Comparison of ENCODE assay signal across 1 cellular context in the genomic region with DNA sequence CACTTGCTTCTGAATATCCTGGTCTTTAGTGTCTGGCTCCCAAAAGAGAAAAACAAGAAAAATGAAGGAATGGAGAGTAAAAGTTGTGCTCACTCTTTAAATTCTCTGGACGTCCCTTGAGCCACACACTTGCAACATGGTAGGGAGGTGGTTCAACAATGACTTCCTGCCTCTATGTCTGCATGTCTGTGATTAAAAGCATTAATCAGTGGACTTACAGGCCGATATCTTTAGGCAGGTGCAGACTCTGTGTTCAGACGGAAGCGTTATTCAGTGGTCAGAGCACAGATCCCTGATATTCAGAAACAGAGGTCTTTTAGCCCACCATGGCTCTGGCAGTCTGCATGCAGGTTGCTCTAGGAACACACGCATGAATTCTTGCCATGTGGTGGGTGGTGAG.
TF ChIP-seq lines count a peak whose summit lies in the region.

No MANE protein-coding gene starts in this region.

TF ChIP-seq in K562, 482 proteins besides CTCF, POLR2A, EP300 and RAD21 (continued from another document and continues in another):
- no peak for TF ChIP-seq MED1 (CRISPR knock-in tag; IDR thresholded peaks at IDR 0.05; ENCODE audit: borderline replicate concordance)
- no peak for TF ChIP-seq HOMEZ (CRISPR knock-in tag; IDR thresholded peaks at IDR 0.05)
- no peak for TF ChIP-seq MCM3 (IDR thresholded peaks at IDR 0.05)
- no peak for TF ChIP-seq ZNF408 (CRISPR knock-in tag; IDR thresholded peaks at IDR 0.05; ENCODE audit: low read depth)
- no peak for TF ChIP-seq ZNF589 (CRISPR knock-in tag; IDR thresholded peaks at IDR 0.05; ENCODE audit: low read depth)
- TF ChIP-seq SUPT5H (IDR thresholded peaks at IDR 0.05): no peak
- no peak for TF ChIP-seq ZNF76 (CRISPR knock-in tag; IDR thresholded peaks at IDR 0.05; ENCODE audit: borderline replicate concordance)
- TF ChIP-seq ZNF764 (CRISPR knock-in tag; IDR thresholded peaks at IDR 0.05; ENCODE audit: low read depth): no peak
- TF ChIP-seq ZNF780A (CRISPR knock-in tag; IDR thresholded peaks at IDR 0.05): no peak
- no peak for TF ChIP-seq TARDBP (IDR thresholded peaks at IDR 0.05)
- TF ChIP-seq PKNOX1 (IDR thresholded peaks at IDR 0.05): peak; percentile 45; the same call in 1 of the 2 replicates
- no peak for TF ChIP-seq CHD4 (IDR thresholded peaks at IDR 0.05; ENCODE audit: insufficient read depth, insufficient replicate concordance, low read depth, low read length, poor library complexity, severe bottlenecking)
- no peak for TF ChIP-seq RAD51 (IDR thresholded peaks at IDR 0.05; ENCODE audit: borderline replicate concordance, low read depth)
- no peak for TF ChIP-seq SMC3 (conservative IDR thresholded peaks at IDR 0.05; ENCODE audit: insufficient read depth, low read depth, low read length)
- no peak for TF ChIP-seq ZC3H4 (CRISPR knock-in tag; IDR thresholded peaks at IDR 0.05; ENCODE audit: borderline replicate concordance)
- TF ChIP-seq POU5F1 (IDR thresholded peaks at IDR 0.05; ENCODE audit: borderline replicate concordance, low read depth, low read length, partially characterized antibody): no peak
- TF ChIP-seq RHOXF2B (CRISPR knock-in tag; conservative IDR thresholded peaks at IDR 0.05): no peak
- no peak for TF ChIP-seq KAT7 (CRISPR knock-in tag; IDR thresholded peaks at IDR 0.05; ENCODE audit: borderline replicate concordance)
- no peak for TF ChIP-seq ZNF12 (CRISPR knock-in tag; IDR thresholded peaks at IDR 0.05)
- TF ChIP-seq ZNF41 (CRISPR knock-in tag; conservative IDR thresholded peaks at IDR 0.05): no peak
- TF ChIP-seq, protein P1, sequence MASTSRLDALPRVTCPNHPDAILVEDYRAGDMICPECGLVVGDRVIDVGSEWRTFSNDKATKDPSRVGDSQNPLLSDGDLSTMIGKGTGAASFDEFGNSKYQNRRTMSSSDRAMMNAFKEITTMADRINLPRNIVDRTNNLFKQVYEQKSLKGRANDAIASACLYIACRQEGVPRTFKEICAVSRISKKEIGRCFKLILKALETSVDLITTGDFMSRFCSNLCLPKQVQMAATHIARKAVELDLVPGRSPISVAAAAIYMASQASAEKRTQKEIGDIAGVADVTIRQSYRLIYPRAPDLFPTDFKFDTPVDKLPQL (IDR thresholded peaks at IDR 0.05; ENCODE audit: extremely low read depth, insufficient read length): no peak
- TF ChIP-seq ZNF507 (tag; conservative IDR thresholded peaks at IDR 0.05): no peak
- TF ChIP-seq ZNF740 (CRISPR knock-in tag; IDR thresholded peaks at IDR 0.05): no peak
- TF ChIP-seq ZNF740 (tag; IDR thresholded peaks at IDR 0.05): no peak
- no peak for TF ChIP-seq ZSCAN32 (CRISPR knock-in tag; IDR thresholded peaks at IDR 0.05)
- no peak for TF ChIP-seq ZFP30 (CRISPR knock-in tag; IDR thresholded peaks at IDR 0.05; ENCODE audit: borderline replicate concordance)
- TF ChIP-seq, protein P2, sequence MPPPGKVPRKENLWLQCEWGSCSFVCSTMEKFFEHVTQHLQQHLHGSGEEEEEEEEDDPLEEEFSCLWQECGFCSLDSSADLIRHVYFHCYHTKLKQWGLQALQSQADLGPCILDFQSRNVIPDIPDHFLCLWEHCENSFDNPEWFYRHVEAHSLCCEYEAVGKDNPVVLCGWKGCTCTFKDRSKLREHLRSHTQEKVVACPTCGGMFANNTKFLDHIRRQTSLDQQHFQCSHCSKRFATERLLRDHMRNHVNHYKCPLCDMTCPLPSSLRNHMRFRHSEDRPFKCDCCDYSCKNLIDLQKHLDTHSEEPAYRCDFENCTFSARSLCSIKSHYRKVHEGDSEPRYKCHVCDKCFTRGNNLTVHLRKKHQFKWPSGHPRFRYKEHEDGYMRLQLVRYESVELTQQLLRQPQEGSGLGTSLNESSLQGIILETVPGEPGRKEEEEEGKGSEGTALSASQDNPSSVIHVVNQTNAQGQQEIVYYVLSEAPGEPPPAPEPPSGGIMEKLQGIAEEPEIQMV (tag; conservative IDR thresholded peaks at IDR 0.05; ENCODE audit: low read depth): no peak
- no peak for TF ChIP-seq HDAC6 (IDR thresholded peaks at IDR 0.05; ENCODE audit: low read depth, low read length)
- TF ChIP-seq ZNF75A (CRISPR knock-in tag; IDR thresholded peaks at IDR 0.05): no peak
- TF ChIP-seq RCOR1 (IDR thresholded peaks at IDR 0.05; ENCODE audit: borderline replicate concordance in 1 of 2, low read depth in 2 of 2, low read length in 2 of 2): peak in 1 of 2 experiments; percentile 57; a peak in 1 of 4 replicates
- no peak for TF ChIP-seq HMGN3 (IDR thresholded peaks at IDR 0.05; ENCODE audit: borderline replicate concordance, extremely low read depth, insufficient read length, low read depth, low read length)
- TF ChIP-seq ARID1B (IDR thresholded peaks at IDR 0.05): peak; percentile 79
- TF ChIP-seq, protein P3, sequence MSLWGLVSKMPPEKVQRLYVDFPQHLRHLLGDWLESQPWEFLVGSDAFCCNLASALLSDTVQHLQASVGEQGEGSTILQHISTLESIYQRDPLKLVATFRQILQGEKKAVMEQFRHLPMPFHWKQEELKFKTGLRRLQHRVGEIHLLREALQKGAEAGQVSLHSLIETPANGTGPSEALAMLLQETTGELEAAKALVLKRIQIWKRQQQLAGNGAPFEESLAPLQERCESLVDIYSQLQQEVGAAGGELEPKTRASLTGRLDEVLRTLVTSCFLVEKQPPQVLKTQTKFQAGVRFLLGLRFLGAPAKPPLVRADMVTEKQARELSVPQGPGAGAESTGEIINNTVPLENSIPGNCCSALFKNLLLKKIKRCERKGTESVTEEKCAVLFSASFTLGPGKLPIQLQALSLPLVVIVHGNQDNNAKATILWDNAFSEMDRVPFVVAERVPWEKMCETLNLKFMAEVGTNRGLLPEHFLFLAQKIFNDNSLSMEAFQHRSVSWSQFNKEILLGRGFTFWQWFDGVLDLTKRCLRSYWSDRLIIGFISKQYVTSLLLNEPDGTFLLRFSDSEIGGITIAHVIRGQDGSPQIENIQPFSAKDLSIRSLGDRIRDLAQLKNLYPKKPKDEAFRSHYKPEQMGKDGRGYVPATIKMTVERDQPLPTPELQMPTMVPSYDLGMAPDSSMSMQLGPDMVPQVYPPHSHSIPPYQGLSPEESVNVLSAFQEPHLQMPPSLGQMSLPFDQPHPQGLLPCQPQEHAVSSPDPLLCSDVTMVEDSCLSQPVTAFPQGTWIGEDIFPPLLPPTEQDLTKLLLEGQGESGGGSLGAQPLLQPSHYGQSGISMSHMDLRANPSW (CRISPR knock-in tag; IDR thresholded peaks at IDR 0.05): no peak
- no peak for TF ChIP-seq NFE2 (IDR thresholded peaks at IDR 0.05; ENCODE audit: low read depth)
- no peak for TF ChIP-seq EWSR1 (IDR thresholded peaks at IDR 0.05; ENCODE audit: borderline replicate concordance, low read depth, partially characterized antibody)
- no peak for TF ChIP-seq TSC22D4 (tag; IDR thresholded peaks at IDR 0.05)
- no peak for TF ChIP-seq BCL6 (CRISPR knock-in tag; IDR thresholded peaks at IDR 0.05)
- no peak for TF ChIP-seq NFATC3 (IDR thresholded peaks at IDR 0.05)
- TF ChIP-seq ZNF583 (CRISPR knock-in tag; IDR thresholded peaks at IDR 0.05): no peak
- no peak for TF ChIP-seq NFXL1 (CRISPR knock-in tag; IDR thresholded peaks at IDR 0.05)
- TF ChIP-seq RFX7 (CRISPR knock-in tag; IDR thresholded peaks at IDR 0.05): no peak
- no peak for TF ChIP-seq DEAF1 (CRISPR knock-in tag; IDR thresholded peaks at IDR 0.05)
- no peak for TF ChIP-seq THRA (IDR thresholded peaks at IDR 0.05)
- no peak for TF ChIP-seq TGIF2 (CRISPR knock-in tag; IDR thresholded peaks at IDR 0.05)
- peak; percentile 54; the same call in 1 of the 2 replicates for TF ChIP-seq PML (IDR thresholded peaks at IDR 0.05; ENCODE audit: low read length)
- peak; percentile 85 for TF ChIP-seq CBFA2T3 (IDR thresholded peaks at IDR 0.05)
- no peak for TF ChIP-seq ID3 (CRISPR knock-in tag; IDR thresholded peaks at IDR 0.05)
- no peak for TF ChIP-seq ID3 (tag; IDR thresholded peaks at IDR 0.05)
- TF ChIP-seq IRF1 (CRISPR knock-in tag; IDR thresholded peaks at IDR 0.05; ENCODE audit: borderline replicate concordance): no peak
- TF ChIP-seq MEIS2 (IDR thresholded peaks at IDR 0.05; ENCODE audit: partially characterized antibody): peak; percentile 67
- TF ChIP-seq, protein P4, sequence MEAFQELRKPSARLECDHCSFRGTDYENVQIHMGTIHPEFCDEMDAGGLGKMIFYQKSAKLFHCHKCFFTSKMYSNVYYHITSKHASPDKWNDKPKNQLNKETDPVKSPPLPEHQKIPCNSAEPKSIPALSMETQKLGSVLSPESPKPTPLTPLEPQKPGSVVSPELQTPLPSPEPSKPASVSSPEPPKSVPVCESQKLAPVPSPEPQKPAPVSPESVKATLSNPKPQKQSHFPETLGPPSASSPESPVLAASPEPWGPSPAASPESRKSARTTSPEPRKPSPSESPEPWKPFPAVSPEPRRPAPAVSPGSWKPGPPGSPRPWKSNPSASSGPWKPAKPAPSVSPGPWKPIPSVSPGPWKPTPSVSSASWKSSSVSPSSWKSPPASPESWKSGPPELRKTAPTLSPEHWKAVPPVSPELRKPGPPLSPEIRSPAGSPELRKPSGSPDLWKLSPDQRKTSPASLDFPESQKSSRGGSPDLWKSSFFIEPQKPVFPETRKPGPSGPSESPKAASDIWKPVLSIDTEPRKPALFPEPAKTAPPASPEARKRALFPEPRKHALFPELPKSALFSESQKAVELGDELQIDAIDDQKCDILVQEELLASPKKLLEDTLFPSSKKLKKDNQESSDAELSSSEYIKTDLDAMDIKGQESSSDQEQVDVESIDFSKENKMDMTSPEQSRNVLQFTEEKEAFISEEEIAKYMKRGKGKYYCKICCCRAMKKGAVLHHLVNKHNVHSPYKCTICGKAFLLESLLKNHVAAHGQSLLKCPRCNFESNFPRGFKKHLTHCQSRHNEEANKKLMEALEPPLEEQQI (IDR thresholded peaks at IDR 0.05): 0 out of 2 replicates have a peak, but pooled peaks have one; percentile 20
